ENCODE assay signal across 8 cellular contexts in the genomic region with DNA sequence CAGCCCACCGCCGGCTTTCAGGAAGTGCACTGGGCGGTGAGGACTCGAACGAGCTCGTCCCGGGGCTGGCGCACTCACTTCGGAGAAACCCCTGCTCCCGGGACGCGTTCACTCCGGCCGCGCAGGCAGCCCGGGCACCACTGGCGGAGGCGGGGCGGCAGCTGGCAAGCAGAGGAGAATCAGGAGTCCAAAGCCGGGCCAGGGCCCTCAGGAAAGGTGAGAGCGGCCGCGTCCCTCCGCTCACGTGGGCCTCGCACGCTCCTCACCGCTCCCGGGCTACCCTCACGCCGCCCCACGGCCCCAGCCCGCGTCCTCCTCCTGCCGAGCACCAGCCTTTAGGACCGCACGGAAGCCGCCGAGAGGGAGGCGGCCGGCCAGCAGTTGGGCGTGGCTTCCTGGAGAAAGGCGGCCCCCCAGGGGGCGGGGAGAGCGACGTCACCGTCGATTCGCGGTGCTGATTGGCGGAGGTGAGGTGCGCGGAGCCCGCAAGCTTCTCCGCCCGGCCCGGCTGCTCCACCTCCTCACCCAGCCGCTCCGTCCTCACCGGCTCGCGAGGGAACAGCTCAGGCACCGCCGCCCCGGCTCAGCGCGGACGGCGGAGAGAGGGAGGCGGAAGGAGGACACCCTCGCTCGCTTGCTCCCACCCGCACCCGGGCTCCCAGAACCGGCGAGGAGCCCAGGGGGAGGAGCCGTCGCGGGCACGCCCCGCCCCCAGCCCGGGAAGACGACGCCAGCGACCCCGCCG. TPM values are rescaled to one million over a fixed set of nuclear protein-coding genes. Genes with fewer than 3 reads are reported as not detected.
DNase-seq lines count a peak whose midpoint lies in the region; ATAC-seq and TF ChIP-seq lines count a peak whose summit lies in the region.

A gene (plus strand): TSS at position 516 of the 745 bp plus-strand sequence. CDS start 400 bp downstream, outside the sequence.

- H3K36me3 Mint-ChIP-seq in activated T-cell treated with anti-CD3 and anti-CD28 coated beads, Interleukin-2, amount 50 U/mL, for 24 hours (ENCODE audit: low read depth): peaks cover 20% of the 10 kb centered on the region

- peaks cover 28% of the 10 kb centered on the region for H3K4me1 Mint-ChIP-seq in activated T-cell treated with anti-CD3 and anti-CD28 coated beads, Interleukin-2, amount 50 U/mL, for 24 hours (ENCODE audit: low read depth)

- peak within 1 kb of the TSS; percentile 92 for H3K9ac ChIP-seq in mucosa of stomach (ENCODE audit: low read length)

- in situ Hi-C loops in KBM-7 (cut with MboI; ENCODE audit: low pct_unique_long_range_greater_than_20kb, low sequenced_read_pairs): no loop called here

- TF ChIP-seq POLR2A in erythroblast (IDR thresholded peaks at IDR 0.05; ENCODE audit: low read length): peak; percentile 90

- H3K27me3 ChIP-seq in mucosa of stomach (ENCODE audit: control insufficient read depth, insufficient read depth, low read length): no peaks in the 10 kb centered on the region

- peak within 1 kb of the TSS; percentile 96 for H3K27ac Mint-ChIP-seq in activated T-cell treated with anti-CD3 and anti-CD28 coated beads, Interleukin-2, amount 50 U/mL, for 24 hours

- no peaks in the 10 kb centered on the region for H3K36me3 ChIP-seq in mucosa of stomach (ENCODE audit: control insufficient read depth, insufficient read depth, low read length)

- peak; percentile 64 for ATAC-seq in GM21717 (IDR thresholded peaks at IDR 0.05; ENCODE audit: unreplicated experiment)

- DNase-seq in DMS153 treated with DMSO at 0.1 percent for 48 hours (lab: John Stamatoyannopoulos, UW; ENCODE audit: unreplicated experiment) (peak; percentile 93), KBM-7 (peak; percentile 99), erythroblast (lab: John Stamatoyannopoulos, UW) (peak; percentile 99 to 100)
- DNase-seq in activated T-cell treated with anti-CD3 and anti-CD28 coated beads, Interleukin-2, amount 50 U/mL, for 24 hours: peak; percentile 100
- DNase-seq in stimulated activated CD8-positive, alpha-beta memory T cell treated with anti-CD3 and anti-CD28 coated beads, Interleukin-7, amount 100 ng/mL, for 1 hour (ENCODE audit: low read depth in 2 of 2): peak; percentile 97 to 99

- H3K4me1 ChIP-seq in mucosa of stomach (ENCODE audit: control insufficient read depth, insufficient read depth, low read length): peaks cover 11% of the 10 kb centered on the region

- peak within 1 kb of the TSS; percentile 96 for H3K4me3 Mint-ChIP-seq in activated T-cell treated with anti-CD3 and anti-CD28 coated beads, Interleukin-2, amount 50 U/mL, for 24 hours

- H3K9me3 Mint-ChIP-seq in activated T-cell treated with anti-CD3 and anti-CD28 coated beads, Interleukin-2, amount 50 U/mL, for 24 hours: no peaks in the 10 kb centered on the region

- no peaks in the 10 kb centered on the region for H3K9me3 ChIP-seq in mucosa of stomach (ENCODE audit: control insufficient read depth, low read length)

- peak within 1 kb of the TSS; percentile 78 for H3K4me3 ChIP-seq in mucosa of stomach (ENCODE audit: low read length)

- H3K27me3 Mint-ChIP-seq in activated T-cell treated with anti-CD3 and anti-CD28 coated beads, Interleukin-2, amount 50 U/mL, for 24 hours: no peaks in the 10 kb centered on the region

TF ChIP-seq in PFSK-1, 5 proteins besides CTCF, POLR2A, EP300 and RAD21:
- peak; percentile 67 for TF ChIP-seq POLR2AphosphoS5 (IDR thresholded peaks at IDR 0.05; ENCODE audit: low read depth, low read length)
- TF ChIP-seq, protein P1, sequence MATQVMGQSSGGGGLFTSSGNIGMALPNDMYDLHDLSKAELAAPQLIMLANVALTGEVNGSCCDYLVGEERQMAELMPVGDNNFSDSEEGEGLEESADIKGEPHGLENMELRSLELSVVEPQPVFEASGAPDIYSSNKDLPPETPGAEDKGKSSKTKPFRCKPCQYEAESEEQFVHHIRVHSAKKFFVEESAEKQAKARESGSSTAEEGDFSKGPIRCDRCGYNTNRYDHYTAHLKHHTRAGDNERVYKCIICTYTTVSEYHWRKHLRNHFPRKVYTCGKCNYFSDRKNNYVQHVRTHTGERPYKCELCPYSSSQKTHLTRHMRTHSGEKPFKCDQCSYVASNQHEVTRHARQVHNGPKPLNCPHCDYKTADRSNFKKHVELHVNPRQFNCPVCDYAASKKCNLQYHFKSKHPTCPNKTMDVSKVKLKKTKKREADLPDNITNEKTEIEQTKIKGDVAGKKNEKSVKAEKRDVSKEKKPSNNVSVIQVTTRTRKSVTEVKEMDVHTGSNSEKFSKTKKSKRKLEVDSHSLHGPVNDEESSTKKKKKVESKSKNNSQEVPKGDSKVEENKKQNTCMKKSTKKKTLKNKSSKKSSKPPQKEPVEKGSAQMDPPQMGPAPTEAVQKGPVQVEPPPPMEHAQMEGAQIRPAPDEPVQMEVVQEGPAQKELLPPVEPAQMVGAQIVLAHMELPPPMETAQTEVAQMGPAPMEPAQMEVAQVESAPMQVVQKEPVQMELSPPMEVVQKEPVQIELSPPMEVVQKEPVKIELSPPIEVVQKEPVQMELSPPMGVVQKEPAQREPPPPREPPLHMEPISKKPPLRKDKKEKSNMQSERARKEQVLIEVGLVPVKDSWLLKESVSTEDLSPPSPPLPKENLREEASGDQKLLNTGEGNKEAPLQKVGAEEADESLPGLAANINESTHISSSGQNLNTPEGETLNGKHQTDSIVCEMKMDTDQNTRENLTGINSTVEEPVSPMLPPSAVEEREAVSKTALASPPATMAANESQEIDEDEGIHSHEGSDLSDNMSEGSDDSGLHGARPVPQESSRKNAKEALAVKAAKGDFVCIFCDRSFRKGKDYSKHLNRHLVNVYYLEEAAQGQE (IDR thresholded peaks at IDR 0.05; ENCODE audit: insufficient read depth in 1 of 2, low read depth in 2 of 2, low read length in 2 of 2): peak in 1 of 2 experiments; percentile 40; a peak in 1 of 4 replicates
- TF ChIP-seq SIN3A (IDR thresholded peaks at IDR 0.05; ENCODE audit: borderline replicate concordance, insufficient read depth, low read length): no peak; the same call in 1 of the 2 replicates
- no peak for TF ChIP-seq FOXP2 (optimal IDR thresholded peaks at IDR 0.05; ENCODE audit: borderline replicate concordance, extremely low read depth, extremely low read length, insufficient read depth)
- TF ChIP-seq TAF1 (IDR thresholded peaks at IDR 0.05; ENCODE audit: borderline replicate concordance, insufficient read depth, low read length): peak; percentile 96

RNA-seq across cellular contexts. Expression of the gene that starts here (rescaled TPM):
- 8.9 TPM for polyA plus RNA-seq in PFSK-1 (2012; ENCODE audit: insufficient read length, low read depth)

Comparison
In these comparisons a context has a peak if more than half of its experiments do, and no peak if none do; other contexts are left out.
1. Peak in every context shown above with its lines: DNase-seq, ATAC-seq and H3K4me3 ChIP-seq.